9 cellular contexts compared by ENCODE assay signal in the genomic region with DNA sequence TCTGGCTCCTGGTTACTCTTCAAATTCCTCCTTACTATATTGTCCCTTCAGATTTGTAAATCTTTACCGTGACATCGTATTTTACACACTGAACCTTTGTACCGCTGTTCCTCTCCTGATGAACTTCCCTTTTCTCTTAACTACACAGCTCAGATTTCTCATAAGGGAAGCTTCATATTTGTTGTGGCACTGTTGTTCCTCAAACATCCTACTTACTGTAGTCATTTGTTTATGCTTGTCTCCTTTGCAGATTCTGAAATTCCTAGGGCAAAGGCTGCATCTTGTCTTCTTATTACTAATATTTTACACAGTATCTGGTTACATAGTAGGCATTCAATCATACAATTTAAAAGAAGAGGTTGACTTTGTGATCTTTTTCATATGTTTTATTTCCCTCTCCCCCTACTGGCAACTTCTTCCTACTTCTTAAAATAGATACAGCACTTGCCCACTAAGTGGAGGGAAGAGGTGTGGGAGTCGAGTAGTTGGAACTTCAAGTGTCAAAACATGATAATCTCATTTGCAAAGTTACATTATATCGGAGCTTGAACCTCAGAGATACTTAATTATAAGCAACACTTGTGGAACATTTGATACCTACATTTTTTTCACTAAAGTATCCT. TPM values are rescaled to one million over a fixed set of nuclear protein-coding genes. Genes with fewer than 3 reads are reported as not detected.
DNase-seq lines count a peak whose midpoint lies in the region; ATAC-seq, FAIRE-seq and TF ChIP-seq lines count a peak whose summit lies in the region.
"Had no signal": no experiment of that assay in that cellular context is flagged by ENCODE, and none has a peak within 500 bp of the region (broad histone marks: within the 10 kb centered on the region; RNA-seq: fewer than 3 reads in every experiment).

No MANE protein-coding gene starts in this region.

- H3K27me3 ChIP-seq in GM06990 (replicated peaks; ENCODE audit: control insufficient read depth, insufficient read depth, low read length) (no peaks in the 10 kb centered on the region), GM12878 (replicated peaks in 1 of 2; ENCODE audit: control insufficient read depth in 2 of 2, insufficient read depth in 2 of 2, low read length in 1 of 2) (no peaks in the 10 kb centered on the region), HAP-1 (ENCODE audit: low read depth) (no peaks in the 10 kb centered on the region)

- in situ Hi-C loops in GM12878 (cut with MboI) (no loop called here), HAP-1 (cut with MboI; ENCODE audit: low sequenced_read_pairs) (no loop called here)

- RAD21 ChIA-PET in GM12878 (lab: Charles Lee; ENCODE audit: unreplicated experiment), result interaction anchor here (0.8 to 2.1 kb wide), 5 partner anchors 18 to 153 kb away, joined by 3 to 13 read pairs (median 4); no protein-coding TSS in a partner anchor

- no TSS peak for BruUV-seq in GM12878 (replicated peaks; lab: Mats Ljungman, UMichigan)

- H3K4me2 ChIP-seq in GM12878 (ENCODE audit: control insufficient read depth, insufficient read depth), result peak overlapping the region; percentile 54

- peak overlapping the region; percentile 80 for H3K27ac ChIP-seq in GM12878 (ENCODE audit: control insufficient read depth, insufficient read depth)

- no peaks in the 10 kb centered on the region for H4K20me1 ChIP-seq in GM12878 (ENCODE audit: control insufficient read depth, insufficient read depth)

- no peak overlapping the region for H3K4me3 ChIP-seq in GM06990 (replicated peaks; ENCODE audit: low read depth, low read length)
- peak overlapping the region; percentile 9; the same call in 1 of the 2 replicates for H3K4me3 ChIP-seq in GM12878
- H3K4me3 ChIP-seq in mucosa of descending colon, result no peak overlapping the region
- H3K4me3 ChIP-seq in HAP-1, result no peak overlapping the region
- H3K4me3 ChIP-seq in lower leg skin (ENCODE audit: low read depth, poor library complexity, severe bottlenecking), result no peak overlapping the region

- no peak for TF ChIP-seq EP300 in GM12878 (IDR thresholded peaks at IDR 0.05; ENCODE audit: borderline replicate concordance in 1 of 2, control insufficient read depth in 1 of 2, low read depth in 2 of 2, low read length in 2 of 2)

- FAIRE-seq in GM12878 (lab: Jason Lieb, UNC), result peak; percentile 75
- FAIRE-seq: colon had no signal

- no peak overlapping the region; the same call in 1 of the 2 replicates for H2AFZ ChIP-seq in GM12878 (ENCODE audit: control insufficient read depth, low read depth, low read length)

- CTCF ChIA-PET in GM12878 (lab: Yijun Ruan, JAX), result interaction anchor here (1.0 to 3.1 kb wide), 8 partner anchors 9 to 470 kb away, joined by 3 to 14 read pairs (median 4); a partner anchor contains a TSS

- no peak for DNase-seq in GM06990 (ENCODE audit: extremely low read depth, insufficient read length)
- DNase-seq in GM12878 (ENCODE audit: low read depth, low spot score), result peak; percentile 35
- peak in 1 of 3 donors; percentile 23 for DNase-seq in mucosa of descending colon
- DNase-seq in OCI-M2 (lab: John Stamatoyannopoulos, UW; ENCODE audit: unreplicated experiment), result no peak
- DNase-seq in HAP-1 (ENCODE audit: low spot score in 2 of 2), result no peak
- DNase-seq in lower leg skin (ENCODE audit: low spot score in 2 of 2), result no peak
- DNase-seq in effector CD4-positive, alpha-beta T cell, result no peak

- SMC1A ChIA-PET in GM12878 (lab: Charles Lee; ENCODE audit: uncharacterized antibody, unreplicated experiment), result interaction anchor here (0.7 to 3.2 kb wide), 16 partner anchors 9 to 280 kb away, joined by 3 to 19 read pairs (median 4); no protein-coding TSS in a partner anchor

- 65% methylated on average over 5 of the region's 5 CpGs for WGBS in GM12878 (ENCODE audit: insufficient coverage, insufficient replicate concordance, low lambda C conversion rate, missing lambda C conversion rate)
- WGBS in lower leg skin, 2 donors, result 74 to 78% methylated on average over 5 of the region's 5 CpGs

- POLR2A ChIA-PET in GM12878 (lab: Charles Lee), result interaction anchor here (0.9 to 1.3 kb wide), 2 partner anchors 10 to 17 kb away, joined by 3 read pairs; no protein-coding TSS in a partner anchor

- intact Hi-C loops in GM12878 (cut with micrococcal nuclease; ENCODE audit: unreplicated experiment), result loop anchor here (5.0 kb wide), 1 partner anchor 276 kb away; a partner anchor contains a TSS
- intact Hi-C loops in mucosa of descending colon (cut with DNase I, micrococcal nuclease), result no loop called here
- intact Hi-C loops in lower leg skin (cut with DNase I; ENCODE audit: low total_unique reads), result no loop called here

- TF ChIP-seq RAD21 in GM12878 (IDR thresholded peaks at IDR 0.05; ENCODE audit: insufficient read depth, low read depth, low read length), result no peak

- no peak for TF ChIP-seq POLR2A in GM12878 (IDR thresholded peaks at IDR 0.05; ENCODE audit: low read depth, low read length)
- no peak for TF ChIP-seq POLR2A in lower leg skin (IDR thresholded peaks at IDR 0.05)

- peak; percentile 29 for TF ChIP-seq CTCF in GM06990 (IDR thresholded peaks at IDR 0.05; ENCODE audit: insufficient read depth, low read length, poor library complexity, severe bottlenecking)
- no peak for TF ChIP-seq CTCF in GM12878 (IDR thresholded peaks at IDR 0.05 in 2 of 3, conservative IDR thresholded peaks at IDR 0.05 in 1 of 3; ENCODE audit: control insufficient read depth in 2 of 3, extremely low read depth in 1 of 3, insufficient read depth in 1 of 3, low read depth in 3 of 3, low read length in 3 of 3)
- no peak for TF ChIP-seq CTCF in mucosa of descending colon (IDR thresholded peaks at IDR 0.05)
- TF ChIP-seq CTCF in lower leg skin (IDR thresholded peaks at IDR 0.05), result no peak

- H3K4me1 ChIP-seq in GM12878 (ENCODE audit: control insufficient read depth, insufficient read depth, low read length), result peaks cover 48% of the 10 kb centered on the region
- peaks cover 22% of the 10 kb centered on the region for H3K4me1 ChIP-seq in mucosa of descending colon (ENCODE audit: low read depth)
- peaks cover 25% of the 10 kb centered on the region for H3K4me1 ChIP-seq in HAP-1

- peaks cover 85% of the 10 kb centered on the region for H3K79me2 ChIP-seq in GM12878 (ENCODE audit: control insufficient read depth, insufficient read depth, low read length)

- no peaks in the 10 kb centered on the region; the same call in none of the 2 replicates for H3K36me3 ChIP-seq in GM06990 (ENCODE audit: control insufficient read depth, insufficient read depth, low read length)
- H3K36me3 ChIP-seq in GM12878 (ENCODE audit: control insufficient read depth in 2 of 2, insufficient read depth in 2 of 2, low read length in 1 of 2), result peaks cover 0 to 18% of the 10 kb centered on the region in 2 experiments
- H3K36me3 ChIP-seq in mucosa of descending colon (ENCODE audit: low read depth), result no peaks in the 10 kb centered on the region
- no peaks in the 10 kb centered on the region for H3K36me3 ChIP-seq in HAP-1 (replicated peaks)

- ATAC-seq in HG03460 (IDR thresholded peaks at IDR 0.05; ENCODE audit: unreplicated experiment) (peak; percentile 28), GM12878 (peak; percentile 49), mucosa of descending colon (peak; percentile 84)

- peaks cover 4% of the 10 kb centered on the region for H3K9me3 ChIP-seq in GM12878 (replicated peaks; ENCODE audit: control insufficient read depth, insufficient read depth, low read length)
- no peaks in the 10 kb centered on the region for H3K9me3 ChIP-seq in mucosa of descending colon
- no peaks in the 10 kb centered on the region for H3K9me3 ChIP-seq in HAP-1

- H3K9ac ChIP-seq in GM12878 (ENCODE audit: control insufficient read depth, insufficient read depth, low read length), result no peak overlapping the region; the same call in 1 of the 2 replicates

TF ChIP-seq in GM12878, 131 proteins besides CTCF, POLR2A, EP300 and RAD21 (continues in another document):
- TF ChIP-seq NFIC (IDR thresholded peaks at IDR 0.05; ENCODE audit: low read depth, low read length) (peak; percentile 16; the same call in 1 of the 2 replicates), IKZF2 (IDR thresholded peaks at IDR 0.05) (peak; percentile 38 to 47; a peak in 2 of 4 replicates), RELA (IDR thresholded peaks at IDR 0.05; ENCODE audit: borderline replicate concordance, partially characterized antibody) (no peak), FOXM1 (IDR thresholded peaks at IDR 0.05; ENCODE audit: low read depth, low read length) (0 out of 2 replicates have a peak, but pooled peaks have one; percentile 17), STAT3 (IDR thresholded peaks at IDR 0.05; ENCODE audit: low read depth, low read length) (no peak)
- TF ChIP-seq, protein P1, sequence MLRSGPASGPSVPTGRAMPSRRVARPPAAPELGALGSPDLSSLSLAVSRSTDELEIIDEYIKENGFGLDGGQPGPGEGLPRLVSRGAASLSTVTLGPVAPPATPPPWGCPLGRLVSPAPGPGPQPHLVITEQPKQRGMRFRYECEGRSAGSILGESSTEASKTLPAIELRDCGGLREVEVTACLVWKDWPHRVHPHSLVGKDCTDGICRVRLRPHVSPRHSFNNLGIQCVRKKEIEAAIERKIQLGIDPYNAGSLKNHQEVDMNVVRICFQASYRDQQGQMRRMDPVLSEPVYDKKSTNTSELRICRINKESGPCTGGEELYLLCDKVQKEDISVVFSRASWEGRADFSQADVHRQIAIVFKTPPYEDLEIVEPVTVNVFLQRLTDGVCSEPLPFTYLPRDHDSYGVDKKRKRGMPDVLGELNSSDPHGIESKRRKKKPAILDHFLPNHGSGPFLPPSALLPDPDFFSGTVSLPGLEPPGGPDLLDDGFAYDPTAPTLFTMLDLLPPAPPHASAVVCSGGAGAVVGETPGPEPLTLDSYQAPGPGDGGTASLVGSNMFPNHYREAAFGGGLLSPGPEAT (IDR thresholded peaks at IDR 0.05; ENCODE audit: low read depth), result peak; percentile 30; the same call in 1 of the 2 replicates

RNA-seq across cellular contexts. Expression of a gene that starts 50.0 kb away (rescaled TPM):
- 303 and 314 TPM in 2 replicates for total RNA-seq in GM12878 (2013; cell fraction: nucleolus; rRNA removed)
- total RNA-seq in GM12878 (2014; rRNA removed), result 39.5 and 50.8 TPM in 2 replicates
- total RNA-seq in GM12878 (2014; rRNA removed; fragmentation: Illumina TruSeq; extraction: Trizol), result 49.0 TPM in 2 replicates
- total RNA-seq in GM12878 (2021), result 42.9 and 44.4 TPM in 2 replicates
- polyA plus RNA-seq in GM12878 (2011; ENCODE audit: low read depth), result 6.6 TPM
- 21.1 and 23.4 TPM in 2 replicates for polyA plus RNA-seq in GM12878 (2011; rRNA removed)
- polyA plus RNA-seq in GM12878 (2011; cell fraction: cytosol; rRNA removed), result 9.7 and 10.7 TPM in 2 replicates
- 27.5 and 39.0 TPM in 2 replicates for polyA plus RNA-seq in GM12878 (2011; cell fraction: nucleus; rRNA removed)
- polyA plus RNA-seq in GM12878 (2012), result 10.1 and 13.3 TPM in 2 replicates
- polyA plus RNA-seq in GM12878 (2014; fragmentation: Illumina TruSeq; extraction: Trizol), result 25.7 and 29.4 TPM in 2 replicates
- 1 to 10 TPM; 3.7 to 6.6 TPM for polyA plus RNA-seq in GM12878 (2014; fragmentation: Nextera tagmentation; extraction: Ambion mirVana)
- 16.0 and 18.5 TPM in 2 replicates for polyA plus RNA-seq in GM12878 (2014; rRNA removed)
- polyA plus RNA-seq in GM12878 (2016; fragmentation: Nextera tagmentation; extraction: Ambion mirVana), result 10 to 100 TPM; 29.3 to 29.7 TPM
- polyA minus RNA-seq in GM12878 (2011; rRNA and poly(A)+ RNA removed), result 108 and 145 TPM in 2 replicates
- polyA minus RNA-seq in GM12878 (2011; cell fraction: cytosol; rRNA and poly(A)+ RNA removed), result 17.4 and 17.9 TPM in 2 replicates
- 140 and 183 TPM in 2 replicates for polyA minus RNA-seq in GM12878 (2011; cell fraction: nucleus; rRNA and poly(A)+ RNA removed)
- total RNA-seq in mucosa of descending colon, result 10 to 100 TPM; 29.0 to 36.3 (median 31.0) TPM
- total RNA-seq in lower leg skin, result 10 to 100 TPM; 31.0 to 36.0 (median 32.8) TPM

Comparison
In these comparisons a context has a peak if more than half of its experiments do, and no peak if none do; other contexts are left out.
1. ATAC-seq: peak in every context shown above with its lines; median percentile 84 in mucosa of descending colon; 49 in GM12878; 28 in HG03460.